Comparison of ENCODE assay signal across 18 cellular contexts in genomic region chr4:13840573-13841185, GRCh38.
"Had no signal": no experiment of that assay in that cellular context is flagged by ENCODE, and none has a peak within 500 bp of the region (broad histone marks: within the 10 kb centered on the region; RNA-seq: fewer than 3 reads in every experiment).

No MANE protein-coding gene starts in this region.

- H3K9me3 Mint-ChIP-seq: activated B cell treated with CpG ODN at 0.5 μM for 24 hours; activated CD4-positive, alpha-beta T cell treated with anti-CD3 and anti-CD28 coated beads, Interleukin-2, amount 10 ng/mL, durations not matched to agents 24 days and 14 days; T-helper 2 cell treated with Interferon-gamma antibody and Interleukin-4, amounts not matched to agents 5 μg/mL and 100 μg/mL, for 36 hours had no signal

- H3K27me3 ChIP-seq: body of pancreas, sigmoid colon, upper lobe of right lung had no signal

- H3K36me3 ChIP-seq: sigmoid colon, thoracic aorta, upper lobe of right lung had no signal

- ATAC-seq: body of pancreas, natural killer cell, upper lobe of right lung had no signal

- FAIRE-seq: islet of Langerhans had no signal

- H3K27ac Mint-ChIP-seq: activated B cell treated with CpG ODN at 0.5 μM for 24 hours; activated CD4-positive, alpha-beta T cell treated with anti-CD3 and anti-CD28 coated beads, Interleukin-2, amount 10 ng/mL, durations not matched to agents 24 days and 14 days; activated naive CD8-positive, alpha-beta T cell treated with anti-CD3 and anti-CD28 coated beads for 36 hours; natural killer cell; T-helper 2 cell treated with Interferon-gamma antibody and Interleukin-4, amounts not matched to agents 5 μg/mL and 100 μg/mL, for 36 hours had no signal

- H3K4me1 Mint-ChIP-seq: activated B cell treated with CpG ODN at 0.5 μM for 24 hours; activated CD4-positive, alpha-beta T cell treated with anti-CD3 and anti-CD28 coated beads, Interleukin-2, amount 10 ng/mL, durations not matched to agents 24 days and 14 days; activated naive CD8-positive, alpha-beta T cell treated with anti-CD3 and anti-CD28 coated beads for 36 hours; natural killer cell had no signal

- H3K4me3 Mint-ChIP-seq: activated B cell treated with CpG ODN at 0.5 μM for 24 hours; activated CD4-positive, alpha-beta T cell treated with anti-CD3 and anti-CD28 coated beads, Interleukin-2, amount 10 ng/mL, durations not matched to agents 24 days and 14 days; activated naive CD8-positive, alpha-beta T cell treated with anti-CD3 and anti-CD28 coated beads for 36 hours; natural killer cell; T-helper 2 cell treated with Interferon-gamma antibody and Interleukin-4, amounts not matched to agents 5 μg/mL and 100 μg/mL, for 36 hours had no signal

- DNase-seq: activated B cell treated with CpG ODN at 0.5 μM for 24 hours; activated CD4-positive, alpha-beta T cell treated with anti-CD3 and anti-CD28 coated beads, Interleukin-2, amount 10 ng/mL, durations not matched to agents 24 days and 14 days; activated CD8-positive, alpha-beta memory T cell treated with anti-CD3 and anti-CD28 coated beads, Interleukin-2, amount 50 U/mL, for 48 hours; activated gamma-delta T cell treated with Interleukin-2 at 50 U/mL for 16 hours; activated naive CD8-positive, alpha-beta T cell treated with anti-CD3 and anti-CD28 coated beads for 36 hours; amygdala; body of pancreas; cortex of kidney; effector CD8-positive, alpha-beta T cell; foreskin melanocyte; mesendoderm; natural killer cell; sigmoid colon; stimulated activated CD4-positive, alpha-beta T cell treated with anti-CD3 and anti-CD28 coated beads, Interleukin-2, amount 100 ng/mL, for 24 hours; upper lobe of right lung had no signal

- H3K27ac ChIP-seq: body of pancreas, sigmoid colon, thoracic aorta, upper lobe of right lung had no signal

- H3K36me3 Mint-ChIP-seq: activated naive CD8-positive, alpha-beta T cell treated with anti-CD3 and anti-CD28 coated beads for 36 hours; natural killer cell had no signal

- H3K27me3 Mint-ChIP-seq: activated B cell treated with CpG ODN at 0.5 μM for 24 hours; activated CD4-positive, alpha-beta T cell treated with anti-CD3 and anti-CD28 coated beads, Interleukin-2, amount 10 ng/mL, durations not matched to agents 24 days and 14 days had no signal

- H3K9me3 ChIP-seq: body of pancreas, sigmoid colon, thoracic aorta, upper lobe of right lung had no signal

- H3K4me3 ChIP-seq: body of pancreas, sigmoid colon, thoracic aorta, upper lobe of right lung had no signal

- H3K4me1 ChIP-seq: body of pancreas, sigmoid colon, upper lobe of right lung had no signal
